23 cellular contexts compared by ENCODE assay signal in genomic region chr13:36571444-36571843, GRCh38.
"Had no signal": no experiment of that assay in that cellular context is flagged by ENCODE, and none has a peak within 500 bp of the region (broad histone marks: within the 10 kb centered on the region; RNA-seq: fewer than 3 reads in every experiment).

No MANE protein-coding gene starts in this region.

- H3K9ac ChIP-seq: parathyroid adenoma had no signal

- H3K27me3 ChIP-seq: cardiac muscle cell, hepatocyte, transverse colon, vagina had no signal

- H3K27ac Mint-ChIP-seq: activated CD4-positive, alpha-beta memory T cell treated with anti-CD3 and anti-CD28 coated beads, Interleukin-2, amount 10 ng/mL, durations not matched to agents 7 days and 5 days; activated CD4-positive, alpha-beta T cell treated with anti-CD3 and anti-CD28 coated beads, Interleukin-2, amount 10 ng/mL, durations not matched to agents 24 days and 14 days; activated naive CD4-positive, alpha-beta T cell treated with anti-CD3 and anti-CD28 coated beads for 36 hours; activated naive CD8-positive, alpha-beta T cell treated with anti-CD3 and anti-CD28 coated beads, Interleukin-2, amount 10 ng/mL, durations not matched to agents 7 days and 5 days; activated T-cell treated with anti-CD3 and anti-CD28 coated beads, Interleukin-2, amount 50 U/mL, for 72 hours; immature natural killer cell; naive B cell; stimulated activated naive B cell treated with anti-CD40 and anti-IgM and Interleukin-4, amounts not matched to agents 10 μg/mL and 1 μg/mL and 100 μg/mL, for 72 hours had no signal

- H3K4me1 Mint-ChIP-seq: activated CD4-positive, alpha-beta memory T cell treated with anti-CD3 and anti-CD28 coated beads, Interleukin-2, amount 10 ng/mL, durations not matched to agents 7 days and 5 days; activated CD4-positive, alpha-beta T cell treated with anti-CD3 and anti-CD28 coated beads, Interleukin-2, amount 10 ng/mL, durations not matched to agents 24 days and 14 days; activated naive CD8-positive, alpha-beta T cell treated with anti-CD3 and anti-CD28 coated beads, Interleukin-2, amount 10 ng/mL, durations not matched to agents 7 days and 5 days; immature natural killer cell; naive B cell; stimulated activated naive B cell treated with anti-CD40 and anti-IgM and Interleukin-4, amounts not matched to agents 10 μg/mL and 1 μg/mL and 100 μg/mL, for 72 hours had no signal

- H3K4me3 Mint-ChIP-seq: activated CD4-positive, alpha-beta memory T cell treated with anti-CD3 and anti-CD28 coated beads, Interleukin-2, amount 10 ng/mL, durations not matched to agents 7 days and 5 days; activated CD4-positive, alpha-beta T cell treated with anti-CD3 and anti-CD28 coated beads, Interleukin-2, amount 10 ng/mL, durations not matched to agents 24 days and 14 days; activated naive CD4-positive, alpha-beta T cell treated with anti-CD3 and anti-CD28 coated beads for 36 hours; activated naive CD8-positive, alpha-beta T cell treated with anti-CD3 and anti-CD28 coated beads, Interleukin-2, amount 10 ng/mL, durations not matched to agents 7 days and 5 days; activated T-cell treated with anti-CD3 and anti-CD28 coated beads, Interleukin-2, amount 50 U/mL, for 72 hours; immature natural killer cell; naive B cell; stimulated activated naive B cell treated with anti-CD40 and anti-IgM and Interleukin-4, amounts not matched to agents 10 μg/mL and 1 μg/mL and 100 μg/mL, for 72 hours had no signal

- H3K9me3 ChIP-seq: lower lobe of right lung, transverse colon, vagina had no signal

- H3K36me3 Mint-ChIP-seq: activated naive CD8-positive, alpha-beta T cell treated with anti-CD3 and anti-CD28 coated beads, Interleukin-2, amount 10 ng/mL, durations not matched to agents 7 days and 5 days; immature natural killer cell; naive B cell; stimulated activated naive B cell treated with anti-CD40 and anti-IgM and Interleukin-4, amounts not matched to agents 10 μg/mL and 1 μg/mL and 100 μg/mL, for 72 hours had no signal

- H3K27me3 Mint-ChIP-seq: activated CD4-positive, alpha-beta memory T cell treated with anti-CD3 and anti-CD28 coated beads, Interleukin-2, amount 10 ng/mL, durations not matched to agents 7 days and 5 days; activated CD4-positive, alpha-beta T cell treated with anti-CD3 and anti-CD28 coated beads, Interleukin-2, amount 10 ng/mL, durations not matched to agents 24 days and 14 days; naive B cell; stimulated activated naive B cell treated with anti-CD40 and anti-IgM and Interleukin-4, amounts not matched to agents 10 μg/mL and 1 μg/mL and 100 μg/mL, for 72 hours had no signal

- H3K4me1 ChIP-seq: lower lobe of right lung, parathyroid adenoma, transverse colon, vagina had no signal

- H3K79me2 ChIP-seq: hepatocyte, parathyroid adenoma had no signal

- H3K27ac ChIP-seq: cardiac muscle cell, hepatocyte, lower lobe of right lung, parathyroid adenoma, transverse colon, vagina had no signal

- ATAC-seq: activated T-cell treated with anti-CD3 and anti-CD28 coated beads, Interleukin-2, amount 50 U/mL, for 72 hours; left lobe of liver; lower lobe of right lung; sciatic nerve; stimulated activated naive B cell treated with anti-CD40 and anti-IgM and Interleukin-4, amounts not matched to agents 10 μg/mL and 1 μg/mL and 100 μg/mL, for 72 hours had no signal

- H3K9me3 Mint-ChIP-seq: activated CD4-positive, alpha-beta memory T cell treated with anti-CD3 and anti-CD28 coated beads, Interleukin-2, amount 10 ng/mL, durations not matched to agents 7 days and 5 days; activated CD4-positive, alpha-beta T cell treated with anti-CD3 and anti-CD28 coated beads, Interleukin-2, amount 10 ng/mL, durations not matched to agents 24 days and 14 days; activated naive CD4-positive, alpha-beta T cell treated with anti-CD3 and anti-CD28 coated beads for 36 hours; activated naive CD8-positive, alpha-beta T cell treated with anti-CD3 and anti-CD28 coated beads, Interleukin-2, amount 10 ng/mL, durations not matched to agents 7 days and 5 days; activated T-cell treated with anti-CD3 and anti-CD28 coated beads, Interleukin-2, amount 50 U/mL, for 72 hours; naive B cell; stimulated activated naive B cell treated with anti-CD40 and anti-IgM and Interleukin-4, amounts not matched to agents 10 μg/mL and 1 μg/mL and 100 μg/mL, for 72 hours had no signal

- H2AFZ ChIP-seq: hepatocyte, parathyroid adenoma had no signal

- DNase-seq: activated CD4-positive, alpha-beta memory T cell treated with anti-CD3 and anti-CD28 coated beads, Interleukin-2, amount 10 ng/mL, durations not matched to agents 7 days and 5 days; activated CD4-positive, alpha-beta T cell treated with anti-CD3 and anti-CD28 coated beads, Interleukin-2, amount 10 ng/mL, durations not matched to agents 24 days and 14 days; activated effector memory CD4-positive, alpha-beta T cell treated with Interleukin-2 at 50 U/mL for 16 hours; activated naive CD4-positive, alpha-beta T cell treated with anti-CD3 and anti-CD28 coated beads for 36 hours; activated naive CD8-positive, alpha-beta T cell treated with anti-CD3 and anti-CD28 coated beads, Interleukin-2, amount 10 ng/mL, durations not matched to agents 7 days and 5 days; activated T-cell treated with anti-CD3 and anti-CD28 coated beads, Interleukin-2, amount 50 U/mL, for 72 hours; amniotic stem cell; cortex of kidney; foreskin melanocyte; immature natural killer cell; lower lobe of right lung; naive B cell; nucleus accumbens; small intestine; stimulated activated CD8-positive, alpha-beta memory T cell treated with anti-CD3 and anti-CD28 coated beads, Interleukin-4, amount 100 ng/mL, for 48 hours; stimulated activated naive B cell treated with anti-CD40 and anti-IgM and Interleukin-4, amounts not matched to agents 10 μg/mL and 1 μg/mL and 100 μg/mL, for 72 hours; transverse colon had no signal

- H3K4me2 ChIP-seq: hepatocyte had no signal

- H3K4me3 ChIP-seq: cardiac muscle cell, hepatocyte, lower lobe of right lung, transverse colon, vagina had no signal

- H3K36me3 ChIP-seq: cardiac muscle cell, lower lobe of right lung, transverse colon, vagina had no signal
